ENCODE assay signal across 12 cellular contexts in genomic region chr1:166906647-166907046, GRCh38.
"Had no signal": no experiment of that assay in that cellular context is flagged by ENCODE, and none has a peak within 500 bp of the region (broad histone marks: within the 10 kb centered on the region; RNA-seq: fewer than 3 reads in every experiment).

No MANE protein-coding gene starts in this region.

- H3K27me3 ChIP-seq: colonic mucosa, heart left ventricle, left lung, transverse colon had no signal

- H3K9ac ChIP-seq: parathyroid adenoma had no signal

- H3K27ac Mint-ChIP-seq: memory B cell; stimulated activated memory B cell treated with anti-CD40 and anti-IgM and Interleukin-4, amounts not matched to agents 10 μg/mL and 1 μg/mL and 100 μg/mL, for 72 hours had no signal

- DNase-seq: activated CD4-positive, alpha-beta T cell treated with anti-CD3 and anti-CD28 coated beads for 48 hours; activated gamma-delta T cell treated with Interleukin-2 at 50 U/mL for 16 hours; colonic mucosa; heart left ventricle; left lung; retina; transverse colon had no signal

- H3K27me3 Mint-ChIP-seq: stimulated activated memory B cell treated with anti-CD40 and anti-IgM and Interleukin-4, amounts not matched to agents 10 μg/mL and 1 μg/mL and 100 μg/mL, for 72 hours had no signal

- H3K36me3 Mint-ChIP-seq: memory B cell; stimulated activated memory B cell treated with anti-CD40 and anti-IgM and Interleukin-4, amounts not matched to agents 10 μg/mL and 1 μg/mL and 100 μg/mL, for 72 hours had no signal

- H3K9me3 Mint-ChIP-seq: activated T-cell treated with anti-CD3 and anti-CD28 coated beads, Interleukin-2, amount 50 U/mL, for 72 hours had no signal

- H3K9me3 ChIP-seq: colonic mucosa, left lung, transverse colon had no signal

- ATAC-seq: heart left ventricle; stimulated activated memory B cell treated with anti-CD40 and anti-IgM and Interleukin-4, amounts not matched to agents 10 μg/mL and 1 μg/mL and 100 μg/mL, for 72 hours had no signal

- H3K4me1 ChIP-seq: colonic mucosa, left lung, parathyroid adenoma had no signal

- H3K36me3 ChIP-seq: colonic mucosa, heart left ventricle, left lung, transverse colon had no signal

- H3K4me3 Mint-ChIP-seq: memory B cell; stimulated activated memory B cell treated with anti-CD40 and anti-IgM and Interleukin-4, amounts not matched to agents 10 μg/mL and 1 μg/mL and 100 μg/mL, for 72 hours had no signal

- H3K4me3 ChIP-seq: colonic mucosa, heart left ventricle, left lung, skin epidermis, transverse colon had no signal

- H3K79me2 ChIP-seq: parathyroid adenoma had no signal

- H3K27ac ChIP-seq: colonic mucosa, left lung, parathyroid adenoma, skin epidermis had no signal
